In the genomic region with DNA sequence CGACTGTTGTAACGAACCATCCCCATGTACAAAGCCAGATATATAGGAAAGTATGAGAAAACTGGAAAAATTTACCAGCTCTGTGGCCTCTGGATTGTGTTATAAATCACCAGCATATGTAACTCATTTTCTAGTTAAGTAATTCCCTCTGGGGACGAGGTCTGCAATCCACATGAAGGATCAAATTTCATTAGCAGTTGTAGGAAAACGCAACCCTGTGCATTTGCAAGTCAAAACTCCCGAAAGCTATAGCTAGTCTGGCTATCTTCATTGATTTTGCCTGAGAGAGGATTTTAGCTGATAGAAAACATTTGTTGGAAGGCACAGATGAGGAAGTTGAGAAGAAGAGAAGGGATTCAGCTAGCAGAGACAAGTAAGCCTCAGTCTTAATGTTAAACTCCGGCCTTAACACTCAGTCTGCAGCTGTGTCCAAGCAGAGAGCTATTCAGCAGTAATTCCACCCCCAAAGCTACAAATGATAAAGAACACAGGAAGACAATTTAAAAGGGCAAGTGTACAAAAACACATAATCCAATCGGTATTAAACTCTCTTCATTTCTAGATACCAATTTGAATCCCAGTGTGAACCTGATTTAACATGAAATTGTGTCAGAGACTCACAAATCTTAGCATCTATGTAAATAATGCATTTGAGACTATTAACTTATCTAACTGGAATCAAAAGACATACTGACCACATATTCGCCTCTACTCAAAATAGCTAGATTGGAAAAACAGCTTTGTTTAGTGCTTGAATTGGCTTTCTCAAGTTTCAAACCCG, we compare ENCODE assay signal across 1 cellular context.
A peak's percentile ranks its signal among the peaks of the same experiment; 100 is the strongest.
TF ChIP-seq lines count a peak whose summit lies in the region.

No MANE protein-coding gene starts in this region.

TF ChIP-seq in K562, 482 proteins besides CTCF, POLR2A, EP300 and RAD21 (continued from another document):
- no peak for TF ChIP-seq JUND (IDR thresholded peaks at IDR 0.05; ENCODE audit: borderline replicate concordance, low read depth, low read length)
- 0 out of 3 replicates have a peak, but pooled peaks have one; percentile 8 for TF ChIP-seq JUND (tag; IDR thresholded peaks at IDR 0.05; ENCODE audit: borderline replicate concordance, low read depth, low read length)
- peak; percentile 62 for TF ChIP-seq RBFOX2 (IDR thresholded peaks at IDR 0.05; ENCODE audit: low read depth, low read length)
- peak; percentile 4 for TF ChIP-seq MEIS2 (IDR thresholded peaks at IDR 0.05; ENCODE audit: partially characterized antibody)
- TF ChIP-seq KAT8 (IDR thresholded peaks at IDR 0.05; ENCODE audit: low read depth), result no peak
- TF ChIP-seq WHSC1 (IDR thresholded peaks at IDR 0.05; ENCODE audit: low read length), result no peak
- TF ChIP-seq NFIC (IDR thresholded peaks at IDR 0.05), result no peak
- TF ChIP-seq, protein P1, sequence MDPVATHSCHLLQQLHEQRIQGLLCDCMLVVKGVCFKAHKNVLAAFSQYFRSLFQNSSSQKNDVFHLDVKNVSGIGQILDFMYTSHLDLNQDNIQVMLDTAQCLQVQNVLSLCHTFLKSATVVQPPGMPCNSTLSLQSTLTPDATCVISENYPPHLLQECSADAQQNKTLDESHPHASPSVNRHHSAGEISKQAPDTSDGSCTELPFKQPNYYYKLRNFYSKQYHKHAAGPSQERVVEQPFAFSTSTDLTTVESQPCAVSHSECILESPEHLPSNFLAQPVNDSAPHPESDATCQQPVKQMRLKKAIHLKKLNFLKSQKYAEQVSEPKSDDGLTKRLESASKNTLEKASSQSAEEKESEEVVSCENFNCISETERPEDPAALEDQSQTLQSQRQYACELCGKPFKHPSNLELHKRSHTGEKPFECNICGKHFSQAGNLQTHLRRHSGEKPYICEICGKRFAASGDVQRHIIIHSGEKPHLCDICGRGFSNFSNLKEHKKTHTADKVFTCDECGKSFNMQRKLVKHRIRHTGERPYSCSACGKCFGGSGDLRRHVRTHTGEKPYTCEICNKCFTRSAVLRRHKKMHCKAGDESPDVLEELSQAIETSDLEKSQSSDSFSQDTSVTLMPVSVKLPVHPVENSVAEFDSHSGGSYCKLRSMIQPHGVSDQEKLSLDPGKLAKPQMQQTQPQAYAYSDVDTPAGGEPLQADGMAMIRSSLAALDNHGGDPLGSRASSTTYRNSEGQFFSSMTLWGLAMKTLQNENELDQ (CRISPR knock-in tag; IDR thresholded peaks at IDR 0.05; ENCODE audit: borderline replicate concordance), result no peak
- no peak for TF ChIP-seq SAFB2 (IDR thresholded peaks at IDR 0.05; ENCODE audit: borderline replicate concordance, low read depth, low read length, severe bottlenecking)
- 0 out of 2 replicates have a peak, but pooled peaks have one; percentile 8 for TF ChIP-seq GATAD2B (IDR thresholded peaks at IDR 0.05; ENCODE audit: borderline replicate concordance)
- peak; percentile 89 for TF ChIP-seq GTF2E2 (tag; IDR thresholded peaks at IDR 0.05)
- TF ChIP-seq FIP1L1 (IDR thresholded peaks at IDR 0.05; ENCODE audit: low read depth, low read length, poor library complexity, severe bottlenecking), result no peak
- TF ChIP-seq ZNF324 (CRISPR knock-in tag; IDR thresholded peaks at IDR 0.05), result no peak
- TF ChIP-seq TAF1 (IDR thresholded peaks at IDR 0.05; ENCODE audit: control insufficient read depth, extremely low read depth, insufficient read depth, low read length, severe bottlenecking), result peak; percentile 47
- no peak for TF ChIP-seq RAD51 (IDR thresholded peaks at IDR 0.05; ENCODE audit: borderline replicate concordance, low read depth)
- TF ChIP-seq, protein P2, sequence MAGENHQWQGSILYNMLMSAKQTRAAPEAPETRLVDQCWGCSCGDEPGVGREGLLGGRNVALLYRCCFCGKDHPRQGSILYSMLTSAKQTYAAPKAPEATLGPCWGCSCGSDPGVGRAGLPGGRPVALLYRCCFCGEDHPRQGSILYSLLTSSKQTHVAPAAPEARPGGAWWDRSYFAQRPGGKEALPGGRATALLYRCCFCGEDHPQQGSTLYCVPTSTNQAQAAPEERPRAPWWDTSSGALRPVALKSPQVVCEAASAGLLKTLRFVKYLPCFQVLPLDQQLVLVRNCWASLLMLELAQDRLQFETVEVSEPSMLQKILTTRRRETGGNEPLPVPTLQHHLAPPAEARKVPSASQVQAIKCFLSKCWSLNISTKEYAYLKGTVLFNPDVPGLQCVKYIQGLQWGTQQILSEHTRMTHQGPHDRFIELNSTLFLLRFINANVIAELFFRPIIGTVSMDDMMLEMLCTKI (IDR thresholded peaks at IDR 0.05; ENCODE audit: partially characterized antibody), result no peak
- no peak for TF ChIP-seq TCF3 (CRISPR knock-in tag; IDR thresholded peaks at IDR 0.05)
- 0 out of 4 replicates have a peak, but pooled peaks of 1 of the 2 experiments have one; percentile 42 for TF ChIP-seq ARNT (IDR thresholded peaks at IDR 0.05)
- 0 out of 4 replicates have a peak, but pooled peaks of 1 of the 2 experiments have one; percentile 10 for TF ChIP-seq RCOR1 (IDR thresholded peaks at IDR 0.05; ENCODE audit: borderline replicate concordance in 1 of 2, low read depth in 2 of 2, low read length in 2 of 2)
- TF ChIP-seq NR3C1 (CRISPR knock-in tag; IDR thresholded peaks at IDR 0.05), result no peak
- no peak for TF ChIP-seq NRF1 (conservative IDR thresholded peaks at IDR 0.05 in 1 of 2, IDR thresholded peaks at IDR 0.05 in 1 of 2)
- TF ChIP-seq ZNF408 (CRISPR knock-in tag; IDR thresholded peaks at IDR 0.05; ENCODE audit: low read depth), result no peak
- no peak for TF ChIP-seq ZNF586 (CRISPR knock-in tag; conservative IDR thresholded peaks at IDR 0.05)
- no peak for TF ChIP-seq SRSF1 (IDR thresholded peaks at IDR 0.05; ENCODE audit: low read depth, low read length)
- 0 out of 2 replicates have a peak, but pooled peaks have one; percentile 9 for TF ChIP-seq THRAP3 (IDR thresholded peaks at IDR 0.05; ENCODE audit: borderline replicate concordance)
- peak in 1 of 2 experiments; percentile 56; a peak in 2 of 4 replicates for TF ChIP-seq KDM1A (IDR thresholded peaks at IDR 0.05)
- TF ChIP-seq ZNF445 (CRISPR knock-in tag; IDR thresholded peaks at IDR 0.05; ENCODE audit: low read depth), result no peak
- TF ChIP-seq DMBX1 (CRISPR knock-in tag; IDR thresholded peaks at IDR 0.05; ENCODE audit: borderline replicate concordance), result no peak
- no peak for TF ChIP-seq ZNF785 (CRISPR knock-in tag; IDR thresholded peaks at IDR 0.05)
- no peak for TF ChIP-seq ZFP36 (IDR thresholded peaks at IDR 0.05; ENCODE audit: low read depth, low read length, partially characterized antibody)
- peak; percentile 68 for TF ChIP-seq NBN (IDR thresholded peaks at IDR 0.05; ENCODE audit: low read depth)
- 0 out of 2 replicates have a peak, but pooled peaks have one; percentile 12 for TF ChIP-seq CTBP1 (IDR thresholded peaks at IDR 0.05; ENCODE audit: borderline replicate concordance)
- TF ChIP-seq, protein P3, sequence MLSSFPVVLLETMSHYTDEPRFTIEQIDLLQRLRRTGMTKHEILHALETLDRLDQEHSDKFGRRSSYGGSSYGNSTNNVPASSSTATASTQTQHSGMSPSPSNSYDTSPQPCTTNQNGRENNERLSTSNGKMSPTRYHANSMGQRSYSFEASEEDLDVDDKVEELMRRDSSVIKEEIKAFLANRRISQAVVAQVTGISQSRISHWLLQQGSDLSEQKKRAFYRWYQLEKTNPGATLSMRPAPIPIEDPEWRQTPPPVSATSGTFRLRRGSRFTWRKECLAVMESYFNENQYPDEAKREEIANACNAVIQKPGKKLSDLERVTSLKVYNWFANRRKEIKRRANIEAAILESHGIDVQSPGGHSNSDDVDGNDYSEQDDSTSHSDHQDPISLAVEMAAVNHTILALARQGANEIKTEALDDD (IDR thresholded peaks at IDR 0.05), result peak; percentile 77
- no peak for TF ChIP-seq ZBTB17 (CRISPR knock-in tag; IDR thresholded peaks at IDR 0.05)
- peak; percentile 50 for TF ChIP-seq TAF9B (IDR thresholded peaks at IDR 0.05; ENCODE audit: partially characterized antibody)
- TF ChIP-seq SUPT5H (IDR thresholded peaks at IDR 0.05), result peak; percentile 36
- TF ChIP-seq, protein P4, sequence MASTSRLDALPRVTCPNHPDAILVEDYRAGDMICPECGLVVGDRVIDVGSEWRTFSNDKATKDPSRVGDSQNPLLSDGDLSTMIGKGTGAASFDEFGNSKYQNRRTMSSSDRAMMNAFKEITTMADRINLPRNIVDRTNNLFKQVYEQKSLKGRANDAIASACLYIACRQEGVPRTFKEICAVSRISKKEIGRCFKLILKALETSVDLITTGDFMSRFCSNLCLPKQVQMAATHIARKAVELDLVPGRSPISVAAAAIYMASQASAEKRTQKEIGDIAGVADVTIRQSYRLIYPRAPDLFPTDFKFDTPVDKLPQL (IDR thresholded peaks at IDR 0.05; ENCODE audit: extremely low read depth, insufficient read length), result peak; percentile 77
- peak in 1 of 2 experiments; percentile 29; a peak in 1 of 4 replicates for TF ChIP-seq MNT (conservative IDR thresholded peaks at IDR 0.05)
- TF ChIP-seq POLR2H (tag; IDR thresholded peaks at IDR 0.05; ENCODE audit: low read depth), result no peak
- TF ChIP-seq SPI1 (IDR thresholded peaks at IDR 0.05; ENCODE audit: borderline replicate concordance, low read depth, low read length), result no peak
- no peak for TF ChIP-seq NCOA2 (IDR thresholded peaks at IDR 0.05; ENCODE audit: partially characterized antibody in 2 of 2)
- TF ChIP-seq ZNF57 (CRISPR knock-in tag; IDR thresholded peaks at IDR 0.05), result no peak
- TF ChIP-seq DPF2 (IDR thresholded peaks at IDR 0.05), result peak; percentile 36; the same call in 1 of the 2 replicates
- 0 out of 2 replicates have a peak, but pooled peaks have one; percentile 11 for TF ChIP-seq L3MBTL2 (IDR thresholded peaks at IDR 0.05)
- TF ChIP-seq, protein P5, sequence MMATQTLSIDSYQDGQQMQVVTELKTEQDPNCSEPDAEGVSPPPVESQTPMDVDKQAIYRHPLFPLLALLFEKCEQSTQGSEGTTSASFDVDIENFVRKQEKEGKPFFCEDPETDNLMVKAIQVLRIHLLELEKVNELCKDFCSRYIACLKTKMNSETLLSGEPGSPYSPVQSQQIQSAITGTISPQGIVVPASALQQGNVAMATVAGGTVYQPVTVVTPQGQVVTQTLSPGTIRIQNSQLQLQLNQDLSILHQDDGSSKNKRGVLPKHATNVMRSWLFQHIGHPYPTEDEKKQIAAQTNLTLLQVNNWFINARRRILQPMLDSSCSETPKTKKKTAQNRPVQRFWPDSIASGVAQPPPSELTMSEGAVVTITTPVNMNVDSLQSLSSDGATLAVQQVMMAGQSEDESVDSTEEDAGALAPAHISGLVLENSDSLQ (IDR thresholded peaks at IDR 0.05), result 0 out of 2 replicates have a peak, but pooled peaks have one; percentile 2
- no peak for TF ChIP-seq ZNF3 (CRISPR knock-in tag; IDR thresholded peaks at IDR 0.05)
- TF ChIP-seq, protein P6, sequence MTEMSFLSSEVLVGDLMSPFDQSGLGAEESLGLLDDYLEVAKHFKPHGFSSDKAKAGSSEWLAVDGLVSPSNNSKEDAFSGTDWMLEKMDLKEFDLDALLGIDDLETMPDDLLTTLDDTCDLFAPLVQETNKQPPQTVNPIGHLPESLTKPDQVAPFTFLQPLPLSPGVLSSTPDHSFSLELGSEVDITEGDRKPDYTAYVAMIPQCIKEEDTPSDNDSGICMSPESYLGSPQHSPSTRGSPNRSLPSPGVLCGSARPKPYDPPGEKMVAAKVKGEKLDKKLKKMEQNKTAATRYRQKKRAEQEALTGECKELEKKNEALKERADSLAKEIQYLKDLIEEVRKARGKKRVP (CRISPR knock-in tag; IDR thresholded peaks at IDR 0.05), result no peak
- TF ChIP-seq ZNF75A (CRISPR knock-in tag; IDR thresholded peaks at IDR 0.05), result no peak
